7 cellular contexts compared by ENCODE assay signal in genomic region chr17:10739341-10739905, GRCh38. TPM values are rescaled to one million over a fixed set of nuclear protein-coding genes. Genes with fewer than 3 reads are reported as not detected.
"Had no signal": no experiment of that assay in that cellular context is flagged by ENCODE, and none has a peak within 500 bp of the region (broad histone marks: within the 10 kb centered on the region; RNA-seq: fewer than 3 reads in every experiment).

No MANE protein-coding gene starts in this region.

- H3K4me3 ChIP-seq: tibial nerve had no signal

- H3K27me3 ChIP-seq: tibial nerve had no signal

- H3K36me3 ChIP-seq: tibial nerve had no signal

- H3K27ac ChIP-seq: parathyroid adenoma, tibial nerve had no signal

- H3K79me2 ChIP-seq: parathyroid adenoma had no signal

- H3K4me1 ChIP-seq: parathyroid adenoma had no signal

- H3K9ac ChIP-seq: parathyroid adenoma had no signal

- DNase-seq: activated effector memory CD4-positive, alpha-beta T cell treated with anti-CD3 and anti-CD28 coated beads, Interleukin-2, amount 50 U/mL, for 16 hours; activated T-cell treated with anti-CD3 and anti-CD28 coated beads, Interleukin-2, amount 50 U/mL, for 4 hours; anterior cingulate cortex had no signal

- H3K9me3 ChIP-seq: tibial nerve had no signal

- ATAC-seq: activated T-cell treated with anti-CD3 and anti-CD28 coated beads, Interleukin-2, amount 50 U/mL, for 4 hours; stimulated activated effector memory CD8-positive, alpha-beta T cell treated with anti-CD3 and anti-CD28 coated beads, Interleukin-12 subunit alpha, Interleukin-12 subunit beta, amount 100 ng/mL, for 72 hours had no signal

RNA-seq across cellular contexts. Expression of gene TMEM220, which starts 9.6 kb away (rescaled TPM):
- polyA plus RNA-seq: neural cell had no signal
